Comparison of ENCODE assay signal across 16 cellular contexts in the genomic region with DNA sequence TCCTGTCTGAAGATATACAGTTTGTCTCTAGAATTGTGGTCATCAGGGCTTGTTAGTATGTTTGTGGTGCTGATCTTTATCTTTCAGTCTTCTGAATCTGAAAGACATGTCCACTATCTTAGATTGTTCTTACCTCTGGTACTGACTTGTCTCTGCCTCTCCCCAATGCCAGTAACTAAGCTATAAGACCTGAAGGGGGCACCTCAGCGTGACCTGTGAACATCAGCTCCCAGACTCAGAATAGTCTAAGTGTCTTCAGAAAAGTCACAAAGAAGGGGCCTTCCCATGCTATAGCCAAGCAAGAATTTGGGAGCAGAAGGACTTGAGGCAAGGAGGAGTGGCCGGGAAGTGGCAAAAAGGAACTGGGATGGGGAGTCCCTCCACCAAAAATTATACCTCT.
"Had no signal": no experiment of that assay in that cellular context is flagged by ENCODE, and none has a peak within 500 bp of the region (broad histone marks: within the 10 kb centered on the region; RNA-seq: fewer than 3 reads in every experiment).

No MANE protein-coding gene starts in this region.

- H3K27ac ChIP-seq: adrenal gland, tibial nerve had no signal

- H3K27me3 ChIP-seq: adrenal gland, tibial nerve had no signal

- H3K9me3 ChIP-seq: adrenal gland, mucosa of descending colon, tibial nerve had no signal

- H3K4me1 ChIP-seq: adrenal gland, tibial nerve had no signal

- DNase-seq: activated CD4-positive, alpha-beta T cell treated with anti-CD3 and anti-CD28 coated beads, Interleukin-2, amount 50 U/mL, for 4 hours; activated CD4-positive, CD25-positive, alpha-beta regulatory T cell treated with anti-CD3 and anti-CD28 coated beads, Interleukin-2, amount 50 U/mL, for 72 hours; activated naive CD4-positive, alpha-beta T cell treated with anti-CD3 and anti-CD28 coated beads, Interleukin-2, amount 50 U/mL, for 16 hours; activated T-cell treated with anti-CD3 and anti-CD28 coated beads, Interleukin-2, amount 50 U/mL, for 1 hour; adrenal gland; caudate nucleus; cortex of kidney; effector CD8-positive, alpha-beta T cell; erythroblast; hippocampal formation; mucosa of descending colon; naive thymus-derived CD8-positive, alpha-beta T cell; right cardiac atrium; small intestine had no signal

- H3K36me3 ChIP-seq: adrenal gland, tibial nerve had no signal

- ATAC-seq: mucosa of descending colon; naive thymus-derived CD8-positive, alpha-beta T cell; right cardiac atrium; stimulated activated effector memory CD8-positive, alpha-beta T cell treated with anti-CD3 and anti-CD28 coated beads, Interleukin-12 subunit alpha, Interleukin-12 subunit beta, amount 100 ng/mL, for 72 hours had no signal

- H3K4me3 ChIP-seq: adrenal gland, mucosa of descending colon, tibial nerve had no signal
